Comparison of ENCODE assay signal across 8 cellular contexts in the genomic region with DNA sequence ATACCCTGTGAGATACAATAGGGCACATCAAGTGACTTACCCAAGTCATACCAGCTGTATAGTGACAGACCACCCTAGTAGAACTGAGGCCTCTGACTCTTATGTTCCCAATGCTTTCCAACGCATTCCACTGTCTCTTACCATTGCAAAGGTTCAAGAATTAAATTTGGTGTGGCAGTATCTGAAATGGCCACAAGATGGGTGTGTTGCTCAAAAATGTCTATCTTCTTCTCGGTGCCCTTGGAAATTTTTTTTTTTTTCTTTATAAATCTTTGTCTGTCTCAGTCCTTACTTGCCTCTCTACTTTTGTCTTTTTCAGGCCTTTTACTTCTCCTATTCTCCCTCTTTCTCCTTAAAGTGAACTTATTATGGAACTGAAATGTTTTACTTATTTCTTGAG. TPM values are rescaled to one million over a fixed set of nuclear protein-coding genes. Genes with fewer than 3 reads are reported as not detected.
DNase-seq lines count a peak whose midpoint lies in the region; TF ChIP-seq lines count a peak whose summit lies in the region.

No MANE protein-coding gene starts in this region.

- no peaks in the 10 kb centered on the region for H3K27me3 Mint-ChIP-seq in activated naive CD4-positive, alpha-beta T cell treated with anti-CD3 and anti-CD28 coated beads for 36 hours (ENCODE audit: low read depth)

- no peak overlapping the region for H3K4me3 Mint-ChIP-seq in activated naive CD4-positive, alpha-beta T cell treated with anti-CD3 and anti-CD28 coated beads for 36 hours

- no peak overlapping the region for H3K27ac Mint-ChIP-seq in activated naive CD4-positive, alpha-beta T cell treated with anti-CD3 and anti-CD28 coated beads for 36 hours

- H3K36me3 Mint-ChIP-seq in activated naive CD4-positive, alpha-beta T cell treated with anti-CD3 and anti-CD28 coated beads for 36 hours (ENCODE audit: low read depth): peaks cover 9% of the 10 kb centered on the region

- intact Hi-C loops in activated naive CD4-positive, alpha-beta T cell treated with anti-CD3 and anti-CD28 coated beads for 36 hours (cut with micrococcal nuclease): loop anchor here (1.0 kb wide), 2 partner anchors 143 to 268 kb away; no protein-coding TSS in a partner anchor

- CTCF ChIA-PET in activated naive CD4-positive, alpha-beta T cell treated with anti-CD3 and anti-CD28 coated beads for 36 hours (lab: Charles Lee): interaction anchor here (0.6 to 4.2 kb wide), 6 partner anchors 91 to 278 kb away, joined by 3 to 35 read pairs (median 3); no protein-coding TSS in a partner anchor

- no peaks in the 10 kb centered on the region for H3K4me1 Mint-ChIP-seq in activated naive CD4-positive, alpha-beta T cell treated with anti-CD3 and anti-CD28 coated beads for 36 hours (ENCODE audit: low read depth)

- no peak overlapping the region for H3K4me3 ChIP-seq in astrocyte of the spinal cord (ENCODE audit: low read depth, low read length)

- no peaks in the 10 kb centered on the region for H3K9me3 Mint-ChIP-seq in activated naive CD4-positive, alpha-beta T cell treated with anti-CD3 and anti-CD28 coated beads for 36 hours

- TF ChIP-seq CTCF in astrocyte of the spinal cord (IDR thresholded peaks at IDR 0.05; ENCODE audit: low read depth, low read length): peak; percentile 62

- in situ Hi-C loops in astrocyte of the spinal cord (cut with HindIII; ENCODE audit: low sequenced_read_pairs): no loop called here

- peak; percentile 34 for DNase-seq in activated naive CD4-positive, alpha-beta T cell treated with anti-CD3 and anti-CD28 coated beads for 36 hours
- DNase-seq in activated naive CD4-positive, alpha-beta T cell treated with anti-CD3 and anti-CD28 coated beads, Interleukin-2, amount 50 U/mL, for 16 hours: no peak
- DNase-seq in NCI-H2171 (lab: John Stamatoyannopoulos, UW): peak; percentile 13
- peak; percentile 54 for DNase-seq in astrocyte of the spinal cord (ENCODE audit: low read depth, low spot score)
- peak; percentile 50 for DNase-seq in kidney tubule cell (ENCODE audit: low spot score)
- DNase-seq in middle frontal gyrus (ENCODE audit: extremely low spot score, low spot score): no peak
- no peak for DNase-seq in ecto neural progenitor cell (ENCODE audit: low spot score)
- no peak for DNase-seq in HuH-7.5 (ENCODE audit: low spot score)

RNA-seq across cellular contexts. Expression of a gene that starts 48.4 kb away (rescaled TPM):
- total RNA-seq in activated naive CD4-positive, alpha-beta T cell treated with anti-CD3 and anti-CD28 coated beads for 36 hours: under 1 TPM; 0.32 to 0.50 TPM

Comparison
In these comparisons a context has a peak if more than half of its experiments do, and no peak if none do; other contexts are left out.
1. DNase-seq: peak in activated naive CD4-positive, alpha-beta T cell treated with anti-CD3 and anti-CD28 coated beads for 36 hours (single experiment), NCI-H2171 (single experiment), astrocyte of the spinal cord (single experiment) and kidney tubule cell (single experiment); none in activated naive CD4-positive, alpha-beta T cell treated with anti-CD3 and anti-CD28 coated beads, Interleukin-2, amount 50 U/mL, for 16 hours (single experiment), middle frontal gyrus (single experiment), ecto neural progenitor cell (single experiment) and HuH-7.5 (single experiment).